In the genomic region with DNA sequence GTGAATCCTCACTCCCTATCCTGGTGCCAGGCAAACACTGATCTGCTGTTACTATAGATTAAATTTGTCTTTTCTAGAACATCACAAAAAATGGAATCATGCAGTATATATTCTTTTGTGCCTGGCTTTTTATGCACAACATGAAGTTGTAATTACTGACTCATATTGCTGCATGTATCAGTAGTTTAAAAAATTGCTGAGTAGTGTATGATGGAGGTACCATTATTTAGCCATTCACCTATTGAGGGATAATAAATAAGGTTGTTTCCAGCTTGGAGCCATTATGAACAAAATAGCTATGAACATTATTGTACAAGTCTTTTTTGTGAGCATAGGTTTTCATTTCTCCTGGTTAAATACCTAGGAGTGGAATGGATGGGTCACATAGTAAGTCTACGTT, we compare ENCODE assay signal across 23 cellular contexts.
DNase-seq lines count a peak whose midpoint lies in the region; ATAC-seq, FAIRE-seq and TF ChIP-seq lines count a peak whose summit lies in the region.
"Had no signal": no experiment of that assay in that cellular context is flagged by ENCODE, and none has a peak within 500 bp of the region (broad histone marks: within the 10 kb centered on the region; RNA-seq: fewer than 3 reads in every experiment).

No MANE protein-coding gene starts in this region.

- H3K4me2 ChIP-seq in K562 (ENCODE audit: insufficient read depth, low read length) = no peak overlapping the region
- H3K4me2 ChIP-seq: A549 had no signal

- H3K9ac ChIP-seq in K562 (ENCODE audit: insufficient read depth in 1 of 2, low read depth in 2 of 2, low read length in 2 of 2) = no peak overlapping the region
- H3K9ac ChIP-seq: BLaER1 treated with 17β-estradiol and CSF1 and Interleukin-3, amounts not matched to agents 10 nM and 100 nM had no signal

- H3K36me3 Mint-ChIP-seq in T-helper 2 cell treated with Interferon-gamma antibody and Interleukin-4, amounts not matched to agents 5 μg/mL and 100 μg/mL, for 36 hours (ENCODE audit: low read depth) = peaks cover 69% of the 10 kb centered on the region
- peaks cover 0 to 1% of the 10 kb centered on the region in 2 donors for H3K36me3 Mint-ChIP-seq in stimulated activated naive B cell treated with anti-CD40 and anti-IgM and Interleukin-4, amounts not matched to agents 10 μg/mL and 1 μg/mL and 100 μg/mL, for 72 hours
- no peaks in the 10 kb centered on the region for H3K36me3 Mint-ChIP-seq in WTC11
- H3K36me3 Mint-ChIP-seq: CD8-positive, alpha-beta T cell had no signal

- H3K9me3 ChIP-seq in K562 (replicated peaks; ENCODE audit: control insufficient read depth, insufficient read depth, low read depth, low read length) = no peaks in the 10 kb centered on the region
- H3K9me3 ChIP-seq: A549, Caco-2 had no signal

- H3K27me3 Mint-ChIP-seq in T-helper 2 cell treated with Interferon-gamma antibody and Interleukin-4, amounts not matched to agents 5 μg/mL and 100 μg/mL, for 36 hours (ENCODE audit: low read depth) = no peaks in the 10 kb centered on the region
- no peaks in the 10 kb centered on the region for H3K27me3 Mint-ChIP-seq in stimulated activated naive B cell treated with anti-CD40 and anti-IgM and Interleukin-4, amounts not matched to agents 10 μg/mL and 1 μg/mL and 100 μg/mL, for 72 hours
- H3K27me3 Mint-ChIP-seq in WTC11 (ENCODE audit: low read depth) = no peaks in the 10 kb centered on the region
- H3K27me3 Mint-ChIP-seq: B cell; CD4-positive, alpha-beta T cell had no signal

- no peak for TF ChIP-seq CTCF in K562 (IDR thresholded peaks at IDR 0.05 in 2 of 3, conservative IDR thresholded peaks at IDR 0.05 in 1 of 3; ENCODE audit: insufficient read depth in 2 of 3, low read depth in 1 of 3, low read length in 3 of 3)
- no peak for TF ChIP-seq CTCF in WTC11 (IDR thresholded peaks at IDR 0.05)

- no peak for TF ChIP-seq RAD21 in K562 (CRISPR knock-in tag; conservative IDR thresholded peaks at IDR 0.05 in 1 of 2, IDR thresholded peaks at IDR 0.05 in 1 of 2)

- no peak for DNase-seq in T-helper 2 cell treated with Interferon-gamma antibody and Interleukin-4, amounts not matched to agents 5 μg/mL and 100 μg/mL, for 36 hours (ENCODE audit: low spot score)
- no peak for DNase-seq in T-helper 2 cell
- DNase-seq in K562 (ENCODE audit: extremely low read depth in 1 of 4, low spot score in 3 of 4) = no peak
- DNase-seq in stimulated activated naive B cell treated with anti-CD40 and anti-IgM and Interleukin-4, amounts not matched to agents 10 μg/mL and 1 μg/mL and 100 μg/mL, for 72 hours = no peak
- no peak for DNase-seq in WTC11 (ENCODE audit: low spot score)
- DNase-seq in NCI-H524 (lab: John Stamatoyannopoulos, UW) = no peak
- DNase-seq: AML-193; Caco-2; Calu3; CD4-positive, alpha-beta T cell; CD8-positive, alpha-beta T cell; DMS79 treated with DMSO at 0.1 percent for 48 hours; EL; GDM1 had no signal

- in situ Hi-C loops in K562 (cut with MboI) = no loop called here

- TF ChIP-seq EP300 in K562 (IDR thresholded peaks at IDR 0.05; ENCODE audit: low read length) = no peak

- no peak overlapping the region for H3K4me3 ChIP-seq in K562
- H3K4me3 ChIP-seq: A549; BLaER1 treated with 17β-estradiol and CSF1 and Interleukin-3, amounts not matched to agents 10 nM and 100 nM; GM12878 had no signal

- POLR2A ChIA-PET in K562 (lab: Yijun Ruan, JAX) (interaction anchor here (1.2 kb wide), 1 partner anchor 9 kb away, joined by 4 read pairs; no protein-coding TSS in a partner anchor), WTC11 (lab: Charles Lee) (no interaction called here)

- no peak overlapping the region for H3K27ac ChIP-seq in K562 (ENCODE audit: extremely low read depth, low read depth, low read length)
- H3K27ac ChIP-seq: 22Rv1; A549; BLaER1 treated with 17β-estradiol and CSF1 and Interleukin-3, amounts not matched to agents 10 nM and 100 nM; C4-2B had no signal

- peak overlapping the region; percentile 58 for H3K27ac Mint-ChIP-seq in T-helper 2 cell treated with Interferon-gamma antibody and Interleukin-4, amounts not matched to agents 5 μg/mL and 100 μg/mL, for 36 hours
- H3K27ac Mint-ChIP-seq in stimulated activated naive B cell treated with anti-CD40 and anti-IgM and Interleukin-4, amounts not matched to agents 10 μg/mL and 1 μg/mL and 100 μg/mL, for 72 hours = peak overlapping the region; percentile 27
- no peak overlapping the region for H3K27ac Mint-ChIP-seq in WTC11
- H3K27ac Mint-ChIP-seq: B cell; CD4-positive, alpha-beta T cell; CD8-positive, alpha-beta T cell had no signal

- H2AFZ ChIP-seq in K562 (ENCODE audit: low read depth, low read length) = no peak overlapping the region

- BruUV-seq in K562 (replicated peaks; lab: Mats Ljungman, UMichigan) = no TSS peak

- TF ChIP-seq POLR2A in K562 (conservative IDR thresholded peaks at IDR 0.05) = no peak

- CTCF ChIA-PET in K562 (lab: Yijun Ruan, JAX; ENCODE audit: low intra/inter-chr PET ratio) = interaction anchor here (0.6 kb wide), 1 partner anchor 118 kb away, joined by 6 read pairs; no protein-coding TSS in a partner anchor
- CTCF ChIA-PET in WTC11 (lab: Charles Lee) = interaction anchor here (0.6 kb wide), 1 partner anchor 66 kb away, joined by 3 read pairs; no protein-coding TSS in a partner anchor

- intact Hi-C loops in K562 (cut with micrococcal nuclease) = no loop called here

- H3K4me1 ChIP-seq in K562 (replicated peaks in 1 of 2; ENCODE audit: control insufficient read depth in 2 of 2, insufficient read depth in 2 of 2, low read length in 2 of 2) = peaks cover 6 to 40% of the 10 kb centered on the region in 2 experiments
- H3K4me1 ChIP-seq: A549, Caco-2 had no signal

- H3K27me3 ChIP-seq in K562 (ENCODE audit: control insufficient read depth in 2 of 2, insufficient read depth in 2 of 2, low read length in 2 of 2) = no peaks in the 10 kb centered on the region
- H3K27me3 ChIP-seq: BLaER1 treated with 17β-estradiol and CSF1 and Interleukin-3, amounts not matched to agents 10 nM and 100 nM had no signal

- H3K36me3 ChIP-seq in K562 (ENCODE audit: control insufficient read depth, insufficient read depth, low read length) = peaks cover 3% of the 10 kb centered on the region; the same call in 2 of the 3 replicates

- H3K9me3 Mint-ChIP-seq in T-helper 2 cell treated with Interferon-gamma antibody and Interleukin-4, amounts not matched to agents 5 μg/mL and 100 μg/mL, for 36 hours = peaks cover 23% of the 10 kb centered on the region
- H3K9me3 Mint-ChIP-seq in stimulated activated naive B cell treated with anti-CD40 and anti-IgM and Interleukin-4, amounts not matched to agents 10 μg/mL and 1 μg/mL and 100 μg/mL, for 72 hours = peaks cover 0 to 1% of the 10 kb centered on the region in 2 donors
- H3K9me3 Mint-ChIP-seq in WTC11 = peaks cover 6% of the 10 kb centered on the region
- H3K9me3 Mint-ChIP-seq: CD4-positive, alpha-beta T cell; CD8-positive, alpha-beta T cell had no signal

- 36% methylated on average over 1 of the region's 1 CpG for WGBS in K562 (ENCODE audit: insufficient coverage, low coverage, missing lambda C conversion rate)

- no peaks in the 10 kb centered on the region for H4K20me1 ChIP-seq in K562 (replicated peaks; ENCODE audit: control insufficient read depth, insufficient read depth, low read length)

- peaks cover 72% of the 10 kb centered on the region for H3K79me2 ChIP-seq in K562 (ENCODE audit: control insufficient read depth, insufficient read depth, low read length)

- FAIRE-seq in K562 (lab: Jason Lieb, UNC) = no peak
- FAIRE-seq: A549, D721Med, GM12878, GM12892, GM18507 had no signal

- H3K9me1 ChIP-seq in K562 (ENCODE audit: control insufficient read depth, insufficient read depth, low read length) = no peaks in the 10 kb centered on the region

- H3K4me3 Mint-ChIP-seq in T-helper 2 cell treated with Interferon-gamma antibody and Interleukin-4, amounts not matched to agents 5 μg/mL and 100 μg/mL, for 36 hours = no peak overlapping the region
- H3K4me3 Mint-ChIP-seq in stimulated activated naive B cell treated with anti-CD40 and anti-IgM and Interleukin-4, amounts not matched to agents 10 μg/mL and 1 μg/mL and 100 μg/mL, for 72 hours = no peak overlapping the region
- H3K4me3 Mint-ChIP-seq in WTC11 = no peak overlapping the region
- H3K4me3 Mint-ChIP-seq: B cell; CD4-positive, alpha-beta T cell; CD8-positive, alpha-beta T cell had no signal

- H3K4me1 Mint-ChIP-seq in T-helper 2 cell treated with Interferon-gamma antibody and Interleukin-4, amounts not matched to agents 5 μg/mL and 100 μg/mL, for 36 hours (ENCODE audit: low read depth) = peaks cover 68% of the 10 kb centered on the region
- peaks cover 16 to 57% of the 10 kb centered on the region in 2 donors for H3K4me1 Mint-ChIP-seq in stimulated activated naive B cell treated with anti-CD40 and anti-IgM and Interleukin-4, amounts not matched to agents 10 μg/mL and 1 μg/mL and 100 μg/mL, for 72 hours
- peaks cover 8% of the 10 kb centered on the region for H3K4me1 Mint-ChIP-seq in WTC11

- no peak for ATAC-seq in K562
- ATAC-seq in stimulated activated naive B cell treated with anti-CD40 and anti-IgM and Interleukin-4, amounts not matched to agents 10 μg/mL and 1 μg/mL and 100 μg/mL, for 72 hours (replicated peaks) = no peak
- no peak for ATAC-seq in WTC11
- ATAC-seq: A549; CD8-positive, alpha-beta T cell; GM12878 had no signal

TF ChIP-seq in K562, 482 proteins besides CTCF, POLR2A, EP300 and RAD21 (continues in another document):
- 0 out of 2 replicates have a peak, but pooled peaks have one; percentile 23 for TF ChIP-seq MAFF (IDR thresholded peaks at IDR 0.05; ENCODE audit: low read length)
- TF ChIP-seq ZNF778 (CRISPR knock-in tag; IDR thresholded peaks at IDR 0.05) = no peak
- TF ChIP-seq C11orf30 (IDR thresholded peaks at IDR 0.05; ENCODE audit: low read depth) = peak; percentile 63

TF ChIP-seq in WTC11, 78 proteins besides CTCF, POLR2A, EP300 and RAD21 (continues in another document):
- TF ChIP-seq, protein P1, sequence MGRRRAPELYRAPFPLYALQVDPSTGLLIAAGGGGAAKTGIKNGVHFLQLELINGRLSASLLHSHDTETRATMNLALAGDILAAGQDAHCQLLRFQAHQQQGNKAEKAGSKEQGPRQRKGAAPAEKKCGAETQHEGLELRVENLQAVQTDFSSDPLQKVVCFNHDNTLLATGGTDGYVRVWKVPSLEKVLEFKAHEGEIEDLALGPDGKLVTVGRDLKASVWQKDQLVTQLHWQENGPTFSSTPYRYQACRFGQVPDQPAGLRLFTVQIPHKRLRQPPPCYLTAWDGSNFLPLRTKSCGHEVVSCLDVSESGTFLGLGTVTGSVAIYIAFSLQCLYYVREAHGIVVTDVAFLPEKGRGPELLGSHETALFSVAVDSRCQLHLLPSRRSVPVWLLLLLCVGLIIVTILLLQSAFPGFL (CRISPR knock-in tag; IDR thresholded peaks at IDR 0.05; ENCODE audit: borderline replicate concordance) = no peak
